ENCODE assay signal across 8 cellular contexts in the genomic region with DNA sequence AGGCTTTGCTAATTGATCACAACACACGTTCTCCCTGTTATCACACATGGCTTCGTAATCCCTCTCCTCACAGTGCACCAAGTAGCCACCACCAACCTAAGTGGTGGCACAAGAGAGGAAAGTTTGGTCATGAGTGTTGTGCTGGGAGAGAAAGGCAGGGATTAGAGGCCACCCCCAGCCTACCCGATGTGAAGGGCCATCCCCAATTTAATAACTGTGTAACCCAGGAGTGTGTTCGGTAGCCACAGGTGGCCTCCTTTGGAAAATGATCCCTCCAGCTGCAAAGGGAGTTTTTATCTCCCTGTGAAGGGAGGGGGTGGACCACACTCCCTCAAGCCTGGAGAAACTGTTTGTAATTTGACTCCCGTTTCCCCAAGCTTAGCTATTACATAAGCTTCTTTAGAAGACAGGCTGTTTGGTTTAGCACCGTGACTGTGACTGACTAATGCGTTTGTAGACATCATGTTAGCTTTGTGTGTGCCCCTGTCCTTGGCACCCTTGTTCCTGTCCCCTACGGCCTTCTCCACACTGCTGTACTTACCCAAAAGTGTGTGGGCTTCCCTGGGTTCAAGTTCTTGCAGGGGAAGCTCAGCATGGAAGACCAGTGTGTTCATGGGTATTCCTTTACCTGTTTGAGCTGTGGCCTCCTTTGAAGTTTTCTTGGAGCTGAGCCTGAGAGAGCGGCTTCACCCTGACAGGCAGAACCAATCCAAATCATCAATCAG. TPM values are rescaled to one million over a fixed set of nuclear protein-coding genes. Genes with fewer than 3 reads are reported as not detected.
A peak's percentile ranks its signal among the peaks of the same experiment; 100 is the strongest.
DNase-seq lines count a peak whose midpoint lies in the region; ATAC-seq and TF ChIP-seq lines count a peak whose summit lies in the region.

No MANE protein-coding gene starts in this region.

- in situ Hi-C loops in transverse colon (cut with MboI; ENCODE audit: low pct_ligation_motif_present in 1 of 4, low pct_unique_long_range_greater_than_20kb in 1 of 4, low sequenced_read_pairs in 3 of 4), result no loop called here

- no peaks in the 10 kb centered on the region for H3K36me3 Mint-ChIP-seq in Calu3 (ENCODE audit: insufficient read depth, unreplicated experiment)
- H3K36me3 Mint-ChIP-seq in IgD-negative memory B cell, result peaks cover 18% of the 10 kb centered on the region
- H3K36me3 Mint-ChIP-seq in T-helper 2 cell treated with Interferon-gamma antibody and Interleukin-4, amounts not matched to agents 5 μg/mL and 100 μg/mL, for 36 hours (ENCODE audit: low read depth), result peaks cover 70% of the 10 kb centered on the region
- peaks cover 49% of the 10 kb centered on the region for H3K36me3 Mint-ChIP-seq in activated T-cell treated with anti-CD3 and anti-CD28 coated beads, Interleukin-2, amount 50 U/mL, for 4 hours (ENCODE audit: insufficient read depth)

- H3K9me3 Mint-ChIP-seq in Calu3 (ENCODE audit: low read depth, unreplicated experiment), result peaks cover 6% of the 10 kb centered on the region
- H3K9me3 Mint-ChIP-seq in IgD-negative memory B cell, result peaks cover 0 to 7% (median 0%) of the 10 kb centered on the region in 3 donors
- no peaks in the 10 kb centered on the region for H3K9me3 Mint-ChIP-seq in T-helper 2 cell treated with Interferon-gamma antibody and Interleukin-4, amounts not matched to agents 5 μg/mL and 100 μg/mL, for 36 hours
- peaks cover 7% of the 10 kb centered on the region for H3K9me3 Mint-ChIP-seq in activated T-cell treated with anti-CD3 and anti-CD28 coated beads, Interleukin-2, amount 50 U/mL, for 4 hours

- CTCF ChIA-PET in Calu3 (lab: Charles Lee), result interaction anchor here (0.6 to 1.2 kb wide), 6 partner anchors 9 to 366 kb away, joined by 3 to 4 read pairs (median 3); no protein-coding TSS in a partner anchor
- CTCF ChIA-PET in RWPE1 (lab: Yijun Ruan, JAX), result interaction anchor here (0.6 kb wide), 1 partner anchor 49 kb away, joined by 7 read pairs; no protein-coding TSS in a partner anchor

- H3K4me1 Mint-ChIP-seq in Calu3 (ENCODE audit: low read depth, unreplicated experiment), result peaks cover 34% of the 10 kb centered on the region
- peaks cover 56 to 83% (median 61%) of the 10 kb centered on the region in 3 donors for H3K4me1 Mint-ChIP-seq in IgD-negative memory B cell
- H3K4me1 Mint-ChIP-seq in T-helper 2 cell treated with Interferon-gamma antibody and Interleukin-4, amounts not matched to agents 5 μg/mL and 100 μg/mL, for 36 hours (ENCODE audit: low read depth), result peaks cover 62% of the 10 kb centered on the region
- H3K4me1 Mint-ChIP-seq in activated T-cell treated with anti-CD3 and anti-CD28 coated beads, Interleukin-2, amount 50 U/mL, for 4 hours (ENCODE audit: low read depth), result peaks cover 80% of the 10 kb centered on the region

- no peak overlapping the region for H3K4me3 Mint-ChIP-seq in Calu3 (ENCODE audit: low read depth, unreplicated experiment)
- H3K4me3 Mint-ChIP-seq in IgD-negative memory B cell, result peak overlapping the region in 1 of 4 donors; percentile 37
- H3K4me3 Mint-ChIP-seq in T-helper 2 cell treated with Interferon-gamma antibody and Interleukin-4, amounts not matched to agents 5 μg/mL and 100 μg/mL, for 36 hours, result no peak overlapping the region
- H3K4me3 Mint-ChIP-seq in activated T-cell treated with anti-CD3 and anti-CD28 coated beads, Interleukin-2, amount 50 U/mL, for 4 hours, result no peak overlapping the region

- H3K4me1 ChIP-seq in transverse colon, result no peaks in the 10 kb centered on the region

- TF ChIP-seq CTCF in Calu3 (IDR thresholded peaks at IDR 0.05; ENCODE audit: unreplicated experiment), result no peak
- no peak for TF ChIP-seq CTCF in RWPE1 (conservative IDR thresholded peaks at IDR 0.05; ENCODE audit: low read depth)
- TF ChIP-seq CTCF in transverse colon (IDR thresholded peaks at IDR 0.05), result no peak

- H3K27me3 ChIP-seq in transverse colon, result peaks cover 1% of the 10 kb centered on the region

- POLR2A ChIA-PET in RWPE1 (lab: Yijun Ruan, JAX; ENCODE audit: low non-redundant PET), result no interaction called here

- no peak overlapping the region for H3K27ac Mint-ChIP-seq in Calu3 (ENCODE audit: unreplicated experiment)
- H3K27ac Mint-ChIP-seq in IgD-negative memory B cell, result peak overlapping the region; percentile 77 to 94 (median 82)
- no peak overlapping the region for H3K27ac Mint-ChIP-seq in T-helper 2 cell treated with Interferon-gamma antibody and Interleukin-4, amounts not matched to agents 5 μg/mL and 100 μg/mL, for 36 hours

- no peak for TF ChIP-seq POLR2A in transverse colon (IDR thresholded peaks at IDR 0.05)

- WGBS in transverse colon (ENCODE audit: low coverage in 1 of 2), 2 donors, result 45% methylated on average over 9 of the region's 9 CpGs; no CpG with 5 or more reads in 1 of the 2 donors

- no peak overlapping the region for H3K4me3 ChIP-seq in transverse colon

- peak; percentile 53 for DNase-seq in Calu3
- DNase-seq in RWPE1 (ENCODE audit: low spot score), result peak; percentile 59
- peak; percentile 91 for DNase-seq in iris pigment epithelial cell (ENCODE audit: low read depth)
- DNase-seq in transverse colon, result no peak
- DNase-seq in T-helper 2 cell treated with Interferon-gamma antibody and Interleukin-4, amounts not matched to agents 5 μg/mL and 100 μg/mL, for 36 hours (ENCODE audit: low spot score), result no peak
- no peak for DNase-seq in activated T-cell treated with anti-CD3 and anti-CD28 coated beads, Interleukin-2, amount 50 U/mL, for 4 hours

- no peak for ATAC-seq in GM18502 (IDR thresholded peaks at IDR 0.05; ENCODE audit: poor library complexity, unreplicated experiment)
- ATAC-seq in activated T-cell treated with anti-CD3 and anti-CD28 coated beads, Interleukin-2, amount 50 U/mL, for 4 hours, result no peak

- TF ChIP-seq EP300 in transverse colon (IDR thresholded peaks at IDR 0.05; ENCODE audit: low read depth), result no peak

- no peak overlapping the region for H3K27ac ChIP-seq in RWPE1
- no peak overlapping the region for H3K27ac ChIP-seq in transverse colon

- no peaks in the 10 kb centered on the region for H3K9me3 ChIP-seq in transverse colon

- intact Hi-C loops in Calu3 (cut with micrococcal nuclease; ENCODE audit: unreplicated experiment), result no loop called here
- intact Hi-C loops in transverse colon (cut with DNase I; ENCODE audit: low total_unique reads), result no loop called here

- H3K27me3 Mint-ChIP-seq in Calu3 (ENCODE audit: unreplicated experiment), result peaks cover 41% of the 10 kb centered on the region
- H3K27me3 Mint-ChIP-seq in IgD-negative memory B cell, result no peaks in the 10 kb centered on the region
- no peaks in the 10 kb centered on the region for H3K27me3 Mint-ChIP-seq in T-helper 2 cell treated with Interferon-gamma antibody and Interleukin-4, amounts not matched to agents 5 μg/mL and 100 μg/mL, for 36 hours (ENCODE audit: low read depth)
- no peaks in the 10 kb centered on the region for H3K27me3 Mint-ChIP-seq in activated T-cell treated with anti-CD3 and anti-CD28 coated beads, Interleukin-2, amount 50 U/mL, for 4 hours (ENCODE audit: low read depth)

- no peaks in the 10 kb centered on the region for H3K36me3 ChIP-seq in transverse colon

- BruUV-seq in Calu3 (replicated peaks; lab: Mats Ljungman, UMichigan), result no TSS peak

RNA-seq across cellular contexts. Expression of a gene that starts 20.6 kb away (rescaled TPM):
- 0.10 TPM in 1 of 2 replicates, not detected in the other for total RNA-seq in Calu3 (2022)
- 68.0 TPM for polyA plus RNA-seq in IgD-negative memory B cell
- total RNA-seq in transverse colon, result 10 to 100 TPM in 2 of 4 donors, 1 to 10 TPM in 2; 1.8 to 11.1 (median 7.0) TPM
- 100 to 1,000 TPM; 148 to 163 (median 160) TPM for total RNA-seq in activated T-cell treated with anti-CD3 and anti-CD28 coated beads, Interleukin-2, amount 50 U/mL, for 4 hours

Comparison
In these comparisons a context has a peak if more than half of its experiments do, and no peak if none do; other contexts are left out.
1. DNase-seq: peak in Calu3 (single experiment), RWPE1 (single experiment) and iris pigment epithelial cell (single experiment); none in transverse colon (single experiment), T-helper 2 cell treated with Interferon-gamma antibody and Interleukin-4, amounts not matched to agents 5 μg/mL and 100 μg/mL, for 36 hours (single experiment) and activated T-cell treated with anti-CD3 and anti-CD28 coated beads, Interleukin-2, amount 50 U/mL, for 4 hours (single experiment).
2. H3K27ac Mint-ChIP-seq: peak in IgD-negative memory B cell (3 of 3); none in Calu3 (single experiment) and T-helper 2 cell treated with Interferon-gamma antibody and Interleukin-4, amounts not matched to agents 5 μg/mL and 100 μg/mL, for 36 hours (single experiment).
3. RNA of a gene that starts 20.6 kb away (total RNA-seq): 148 to 163 TPM in activated T-cell treated with anti-CD3 and anti-CD28 coated beads, Interleukin-2, amount 50 U/mL, for 4 hours; 1.8 to 11.1 TPM in transverse colon and 0.10 TPM in Calu3; every median in the first group is over 10 times any median in the second.